ENCODE assay signal across 1 cellular context in genomic region chr22:20885557-20886323, GRCh38.
A peak's percentile ranks its signal among the peaks of the same experiment; 100 is the strongest.
TF ChIP-seq lines count a peak whose summit lies in the region.

No MANE protein-coding gene starts in this region.

TF ChIP-seq in HepG2, 621 proteins besides CTCF, POLR2A, EP300 and RAD21 (continued from another document and continues in another):
- TF ChIP-seq AFF4 (CRISPR knock-in tag; IDR thresholded peaks at IDR 0.05), result 0 out of 2 replicates have a peak, but pooled peaks have one; percentile 63
- TF ChIP-seq ZNF652 (CRISPR knock-in tag; IDR thresholded peaks at IDR 0.05; ENCODE audit: borderline replicate concordance, low read depth), result peak; percentile 46; the same call in 1 of the 2 replicates
- peak; percentile 60; the same call in 1 of the 2 replicates for TF ChIP-seq ZNF770 (CRISPR knock-in tag; IDR thresholded peaks at IDR 0.05)
- peak; percentile 58; the same call in 1 of the 2 replicates for TF ChIP-seq SOX5 (CRISPR knock-in tag; IDR thresholded peaks at IDR 0.05; ENCODE audit: borderline replicate concordance)
- no peak for TF ChIP-seq ZFP36 (IDR thresholded peaks at IDR 0.05; ENCODE audit: borderline replicate concordance, low read depth, low read length, partially characterized antibody)
- TF ChIP-seq ETS1 (CRISPR knock-in tag; IDR thresholded peaks at IDR 0.05), result no peak
- no peak for TF ChIP-seq ZNF432 (CRISPR knock-in tag; IDR thresholded peaks at IDR 0.05; ENCODE audit: borderline replicate concordance)
- TF ChIP-seq CREB3 (CRISPR knock-in tag; IDR thresholded peaks at IDR 0.05), result no peak
- TF ChIP-seq ZC3H4 (CRISPR knock-in tag; IDR thresholded peaks at IDR 0.05; ENCODE audit: borderline replicate concordance), result no peak
- TF ChIP-seq ZNF18 (CRISPR knock-in tag; IDR thresholded peaks at IDR 0.05; ENCODE audit: insufficient replicate concordance), result peak; percentile 48
- TF ChIP-seq ATF5 (CRISPR knock-in tag; IDR thresholded peaks at IDR 0.05; ENCODE audit: low read depth), result no peak
- peak; percentile 87 for TF ChIP-seq CCDC6 (CRISPR knock-in tag; IDR thresholded peaks at IDR 0.05)
- TF ChIP-seq ZNF180 (CRISPR knock-in tag; IDR thresholded peaks at IDR 0.05; ENCODE audit: borderline replicate concordance, low read depth), result no peak
- TF ChIP-seq ZNF549 (CRISPR knock-in tag; IDR thresholded peaks at IDR 0.05), result no peak
- TF ChIP-seq HHEX (CRISPR knock-in tag; IDR thresholded peaks at IDR 0.05), result no peak
- 0 out of 2 replicates have a peak, but pooled peaks have one; percentile 27 for TF ChIP-seq ADNP (CRISPR knock-in tag; IDR thresholded peaks at IDR 0.05)
- no peak for TF ChIP-seq SP140L (CRISPR knock-in tag; IDR thresholded peaks at IDR 0.05; ENCODE audit: borderline replicate concordance)
- TF ChIP-seq PCBP2 (optimal IDR thresholded peaks at IDR 0.05; ENCODE audit: low read depth, low read length, poor library complexity, severe bottlenecking), result no peak
- TF ChIP-seq MTF1 (CRISPR knock-in tag; IDR thresholded peaks at IDR 0.05), result no peak
- TF ChIP-seq JARID2 (CRISPR knock-in tag; IDR thresholded peaks at IDR 0.05; ENCODE audit: insufficient replicate concordance), result no peak
- TF ChIP-seq NCOA2 (CRISPR knock-in tag; IDR thresholded peaks at IDR 0.05), result no peak
- no peak for TF ChIP-seq ARID2 (CRISPR knock-in tag; IDR thresholded peaks at IDR 0.05; ENCODE audit: borderline replicate concordance)
- TF ChIP-seq ZFP91 (CRISPR knock-in tag; IDR thresholded peaks at IDR 0.05; ENCODE audit: borderline replicate concordance), result peak; percentile 79
- 0 out of 2 replicates have a peak, but pooled peaks have one; percentile 57 for TF ChIP-seq ZBTB34 (CRISPR knock-in tag; IDR thresholded peaks at IDR 0.05)
- no peak for TF ChIP-seq PAWR (CRISPR knock-in tag; IDR thresholded peaks at IDR 0.05; ENCODE audit: borderline replicate concordance)
- peak; percentile 64; the same call in 1 of the 2 replicates for TF ChIP-seq ATF2 (CRISPR knock-in tag; IDR thresholded peaks at IDR 0.05)
- no peak for TF ChIP-seq NPAS2 (CRISPR knock-in tag; IDR thresholded peaks at IDR 0.05; ENCODE audit: borderline replicate concordance)
- peak; percentile 90 for TF ChIP-seq KDM2A (CRISPR knock-in tag; IDR thresholded peaks at IDR 0.05; ENCODE audit: borderline replicate concordance, low read depth)
- peak; percentile 71 for TF ChIP-seq ZMYM4 (CRISPR knock-in tag; IDR thresholded peaks at IDR 0.05)
- TF ChIP-seq ETV5 (CRISPR knock-in tag; IDR thresholded peaks at IDR 0.05; ENCODE audit: borderline replicate concordance), result peak; percentile 72
- no peak for TF ChIP-seq ZNF800 (CRISPR knock-in tag; IDR thresholded peaks at IDR 0.05)
- no peak for TF ChIP-seq CEBPZ (IDR thresholded peaks at IDR 0.05; ENCODE audit: low read length)
- no peak for TF ChIP-seq CREBL2 (CRISPR knock-in tag; IDR thresholded peaks at IDR 0.05; ENCODE audit: borderline replicate concordance)
- 0 out of 2 replicates have a peak, but pooled peaks have one; percentile 38 for TF ChIP-seq ESRRA (CRISPR knock-in tag; IDR thresholded peaks at IDR 0.05; ENCODE audit: low read depth)
- TF ChIP-seq ZNF883 (CRISPR knock-in tag; IDR thresholded peaks at IDR 0.05; ENCODE audit: not compliant biosample characterization), result peak; percentile 85
- TF ChIP-seq STAT5B (CRISPR knock-in tag; IDR thresholded peaks at IDR 0.05), result no peak
- TF ChIP-seq NCOA5 (CRISPR knock-in tag; IDR thresholded peaks at IDR 0.05), result no peak
